In the genomic region with DNA sequence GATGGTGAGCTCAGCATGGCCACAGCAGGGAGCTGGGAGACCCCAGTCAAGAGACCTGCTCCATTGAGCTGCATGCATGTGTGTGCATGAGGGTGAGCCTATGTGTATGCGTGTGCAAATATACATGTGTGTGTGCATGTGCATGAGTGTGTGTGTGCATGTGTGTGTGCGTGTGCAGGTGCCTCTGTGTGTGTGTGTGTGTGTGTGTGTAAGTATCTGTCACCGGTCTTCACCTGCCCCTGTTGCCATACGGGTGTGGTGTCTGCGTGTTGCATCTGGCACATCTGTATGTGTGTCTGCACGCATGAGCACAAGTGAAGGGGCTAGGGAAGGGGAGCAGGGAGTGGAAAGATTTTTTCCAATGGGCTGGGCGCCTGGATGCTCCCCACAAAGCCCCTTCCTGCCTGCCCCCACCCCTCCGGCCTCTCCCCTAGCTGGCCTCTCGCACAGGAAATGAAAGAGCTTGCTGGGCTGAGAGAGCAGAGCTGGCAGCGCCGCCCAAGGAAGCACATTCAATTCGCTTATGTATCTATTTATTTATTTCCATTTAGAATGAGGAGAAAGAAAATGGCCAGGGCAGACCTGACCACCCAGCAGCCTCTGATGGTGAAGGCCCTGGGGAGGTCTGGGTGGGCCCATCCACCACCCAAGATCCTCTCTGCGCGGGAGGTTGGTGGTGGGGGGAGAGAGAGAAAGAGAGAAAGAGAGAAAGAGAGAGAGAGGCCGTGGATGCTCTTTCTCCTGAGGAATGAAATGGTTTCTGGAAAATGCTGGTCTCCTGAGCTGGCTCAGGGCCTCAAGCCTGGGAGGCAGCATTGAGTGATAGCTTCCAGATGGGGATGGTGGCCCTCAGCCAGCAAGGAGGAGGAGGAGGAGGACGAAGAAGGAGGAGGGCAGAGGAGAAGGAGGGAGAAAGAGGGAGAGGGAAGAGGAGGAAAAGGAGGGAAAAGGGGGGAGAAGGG, we compare ENCODE assay signal across 8 cellular contexts. TPM values are rescaled to one million over a fixed set of nuclear protein-coding genes. Genes with fewer than 3 reads are reported as not detected.
A peak's percentile ranks its signal among the peaks of the same experiment; 100 is the strongest.
DNase-seq lines count a peak whose midpoint lies in the region; ATAC-seq and TF ChIP-seq lines count a peak whose summit lies in the region.

No MANE protein-coding gene starts in this region.

- intact Hi-C loops in A673 (cut with micrococcal nuclease; ENCODE audit: unreplicated experiment): loop anchor here (1.0 kb wide), 2 partner anchors 114 to 225 kb away; no protein-coding TSS in a partner anchor

- no peaks in the 10 kb centered on the region for H3K36me3 ChIP-seq in A673 (ENCODE audit: insufficient read depth, low read length, poor library complexity, severe bottlenecking)
- H3K36me3 ChIP-seq in muscle layer of colon (ENCODE audit: insufficient read depth, low read length): no peaks in the 10 kb centered on the region
- H3K36me3 ChIP-seq in WERI-Rb-1: no peaks in the 10 kb centered on the region

- no peak for ATAC-seq in HG03196 (IDR thresholded peaks at IDR 0.05; ENCODE audit: unreplicated experiment)
- no peak for ATAC-seq in GM21423 (IDR thresholded peaks at IDR 0.05; ENCODE audit: unreplicated experiment)

- H3K4me1 ChIP-seq in A673 (ENCODE audit: insufficient read depth, low read length, poor library complexity, severe bottlenecking): peaks cover 6% of the 10 kb centered on the region
- H3K4me1 ChIP-seq in muscle layer of colon (ENCODE audit: insufficient read depth, low read length): peaks cover 60% of the 10 kb centered on the region

- DNase-seq in A673 (ENCODE audit: low spot score) (peak; percentile 43), NCI-H69 (lab: John Stamatoyannopoulos, UW) (peak; percentile 47), dermis microvascular lymphatic vessel endothelial cell (ENCODE audit: low read depth in 2 of 2) (peak; percentile 33 to 46), HuH-7 (ENCODE audit: low spot score) (no peak), WERI-Rb-1 (no peak)

- H3K4me3 ChIP-seq in A673 (ENCODE audit: low read depth, low read length, poor library complexity, severe bottlenecking) (no peak overlapping the region), muscle layer of colon (ENCODE audit: low read depth in 1 of 2, low read length in 2 of 2) (peak overlapping the region; percentile 25 to 45), WERI-Rb-1 (ENCODE audit: low read depth, low read length) (no peak overlapping the region)

- H3K9me3 ChIP-seq in A673 (ENCODE audit: low read depth, low read length, poor library complexity, severe bottlenecking): no peaks in the 10 kb centered on the region
- H3K9me3 ChIP-seq in muscle layer of colon (ENCODE audit: low read length): no peaks in the 10 kb centered on the region
- H3K9me3 ChIP-seq in WERI-Rb-1 (ENCODE audit: severe bottlenecking): no peaks in the 10 kb centered on the region

- H3K27ac ChIP-seq in A673 (ENCODE audit: low read depth, low read length, poor library complexity, severe bottlenecking) (peak overlapping the region; percentile 71), muscle layer of colon (ENCODE audit: low read depth, low read length) (peak overlapping the region; percentile 94), WERI-Rb-1 (no peak overlapping the region)

- BruUV-seq in A673 (replicated peaks; lab: Mats Ljungman, UMichigan): no TSS peak

- POLR2A ChIA-PET in A673 (lab: Charles Lee; ENCODE audit: low non-redundant PET): no interaction called here

- CTCF ChIA-PET in A673 (lab: Charles Lee): interaction anchor here (0.5 to 3.5 kb wide), 5 partner anchors 93 to 568 kb away, joined by 3 to 74 read pairs (median 7); no protein-coding TSS in a partner anchor

- H3K9ac ChIP-seq in muscle layer of colon (ENCODE audit: low read length): peak overlapping the region; percentile 21

- no peak for TF ChIP-seq CTCF in A673 (conservative IDR thresholded peaks at IDR 0.05; ENCODE audit: low read depth, low read length)
- no peak for TF ChIP-seq CTCF in WERI-Rb-1 (IDR thresholded peaks at IDR 0.05; ENCODE audit: low read depth, low read length)

- no peaks in the 10 kb centered on the region for H3K27me3 ChIP-seq in A673 (replicated peaks; ENCODE audit: insufficient read depth, low read depth, low read length, poor library complexity)
- no peaks in the 10 kb centered on the region for H3K27me3 ChIP-seq in muscle layer of colon (ENCODE audit: control insufficient read depth in 1 of 2, insufficient read depth in 2 of 2, low read length in 2 of 2)
- H3K27me3 ChIP-seq in WERI-Rb-1 (ENCODE audit: insufficient read depth, low read depth, severe bottlenecking): no peaks in the 10 kb centered on the region

RNA-seq across cellular contexts. Expression of a gene that starts 4.3 kb away (rescaled TPM):
- not detected in 2 replicates for total RNA-seq in A673 (2021)
- not detected in 2 replicates for total RNA-seq in dermis microvascular lymphatic vessel endothelial cell

RNA-seq across cellular contexts. Expression of a gene that starts 4.4 kb away (rescaled TPM):
- total RNA-seq in A673 (2021) (not detected in 2 replicates), dermis microvascular lymphatic vessel endothelial cell (not detected in 2 replicates)

RNA-seq across cellular contexts. Expression of a gene that starts 35.8 kb away (rescaled TPM):
- total RNA-seq in A673 (2021) (not detected in 2 replicates), dermis microvascular lymphatic vessel endothelial cell (not detected in 2 replicates)

Comparison
In these comparisons a context has a peak if more than half of its experiments do, and no peak if none do; other contexts are left out.
1. DNase-seq: peak in A673 (single experiment), NCI-H69 (single experiment) and dermis microvascular lymphatic vessel endothelial cell (2 of 2); none in HuH-7 (single experiment) and WERI-Rb-1 (single experiment).
2. H3K4me3 ChIP-seq: peak in muscle layer of colon (2 of 2); none in A673 (single experiment) and WERI-Rb-1 (single experiment).